ENCODE assay signal across 21 cellular contexts in the genomic region with DNA sequence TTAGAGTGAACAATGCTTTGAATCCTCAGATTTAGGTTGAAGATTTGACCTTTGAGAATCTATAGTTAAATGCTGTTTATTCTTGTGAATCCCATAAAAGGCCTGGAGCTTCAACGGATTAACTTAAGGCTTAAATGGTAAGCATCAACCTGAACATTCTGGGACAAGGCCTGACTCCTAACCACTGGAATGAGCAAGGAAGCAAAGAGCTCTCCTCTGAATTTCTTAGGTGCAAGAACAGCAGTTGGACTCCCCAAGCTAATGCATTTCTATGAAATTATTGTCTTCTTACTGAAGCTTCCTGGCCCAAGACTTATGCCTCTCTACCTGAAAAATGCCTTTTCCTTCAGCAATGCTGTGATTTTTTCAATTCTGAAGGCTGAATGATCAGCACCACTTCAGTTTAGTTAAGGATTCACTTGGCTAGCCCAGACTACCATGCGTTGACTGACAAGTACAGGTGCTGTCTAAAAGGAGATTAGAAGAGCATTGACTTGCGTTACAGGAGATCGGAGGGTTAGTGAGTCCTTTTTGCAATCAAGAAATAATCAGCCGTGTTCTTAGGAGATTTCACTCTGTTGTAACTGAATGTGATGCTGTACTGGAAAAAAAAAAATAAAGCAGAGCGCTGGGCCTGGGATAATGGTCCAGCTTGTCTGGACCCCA.
"Had no signal": no experiment of that assay in that cellular context is flagged by ENCODE, and none has a peak within 500 bp of the region (broad histone marks: within the 10 kb centered on the region; RNA-seq: fewer than 3 reads in every experiment).

No MANE protein-coding gene starts in this region.

- H3K27ac ChIP-seq: coronary artery, hepatocyte, neutrophil, ovary, suprapubic skin, thyroid gland had no signal

- H2AFZ ChIP-seq: hepatocyte had no signal

- H3K9me3 ChIP-seq: neutrophil, ovary, suprapubic skin, thyroid gland had no signal

- H3K4me1 ChIP-seq: thyroid gland had no signal

- H3K4me3 ChIP-seq: coronary artery, hepatocyte, lung, ovary, suprapubic skin, thyroid gland had no signal

- ATAC-seq: left colon, sciatic nerve had no signal

- H3K27me3 ChIP-seq: hepatocyte, neutrophil, ovary, suprapubic skin, thyroid gland had no signal

- H3K79me2 ChIP-seq: hepatocyte had no signal

- H3K4me2 ChIP-seq: hepatocyte had no signal

- DNase-seq: effector CD4-positive, alpha-beta T cell; endodermal cell; foreskin melanocyte; head of caudate nucleus; left colon; left ventricle myocardium superior; mesenchymal stem cell; midbrain; naive B cell; nephron progenitor cell; ovary; small intestine; stimulated activated CD4-positive, alpha-beta T cell treated with anti-CD3 and anti-CD28 coated beads, Interleukin-2, amount 100 ng/mL, for 48 hours; stimulated activated naive CD4-positive, alpha-beta T cell treated with Interleukin-2 at 50 U/mL for 16 hours; thyroid gland had no signal

- H3K36me3 ChIP-seq: neutrophil, ovary, suprapubic skin, thyroid gland had no signal
